ENCODE assay signal across 25 cellular contexts in the genomic region with DNA sequence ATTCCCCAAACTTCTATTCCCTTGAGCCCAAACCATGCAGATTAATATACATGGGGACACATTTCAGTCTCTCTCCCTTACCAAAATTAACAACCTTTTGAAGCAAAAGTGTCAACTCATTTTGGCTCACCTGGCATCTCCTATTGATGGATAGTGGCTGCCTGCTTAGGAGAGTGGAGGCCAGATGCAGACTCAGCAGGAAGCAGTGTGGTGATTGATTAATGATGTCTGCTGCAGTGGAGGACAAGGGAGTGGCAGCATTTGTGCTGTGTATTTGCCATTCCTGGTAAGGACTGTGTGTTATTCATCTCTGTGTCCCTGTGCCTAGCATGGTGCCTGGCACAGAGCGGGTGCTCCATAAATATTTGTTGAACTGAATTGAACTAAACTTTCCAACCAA.
"Had no signal": no experiment of that assay in that cellular context is flagged by ENCODE, and none has a peak within 500 bp of the region (broad histone marks: within the 10 kb centered on the region; RNA-seq: fewer than 3 reads in every experiment).

No MANE protein-coding gene starts in this region.

- DNase-seq: dermis blood vessel endothelial cell; dorsolateral prefrontal cortex; effector CD4-positive, alpha-beta T cell; effector memory CD4-positive, alpha-beta T cell; foreskin keratinocyte; heart left ventricle; hypothalamus; immature natural killer cell; islet precursor cell; kidney; kidney glomerular epithelial cell; left colon; left lung; left ventricle myocardium superior; lower lobe of right lung; mesenchymal stem cell; mucosa of descending colon; naive B cell; naive thymus-derived CD8-positive, alpha-beta T cell had no signal

- H3K4me1 Mint-ChIP-seq: immature natural killer cell; mesothelial cell of epicardium; naive B cell; naive thymus-derived CD8-positive, alpha-beta T cell had no signal

- H3K79me2 ChIP-seq: hepatocyte had no signal

- H3K4me2 ChIP-seq: hepatocyte had no signal

- H3K36me3 Mint-ChIP-seq: immature natural killer cell, mesothelial cell of epicardium, naive B cell had no signal

- H3K36me3 ChIP-seq: esophagus muscularis mucosa, gastroesophageal sphincter, heart left ventricle, left lung, lower lobe of right lung had no signal

- FAIRE-seq: endothelial cell of umbilical vein had no signal

- H3K4me1 ChIP-seq: esophagus muscularis mucosa, foreskin keratinocyte, gastroesophageal sphincter, heart left ventricle, left lung, lower lobe of right lung had no signal

- H2AFZ ChIP-seq: hepatocyte had no signal

- H3K4me3 Mint-ChIP-seq: immature natural killer cell; mesothelial cell of epicardium; naive B cell; naive thymus-derived CD8-positive, alpha-beta T cell had no signal

- H3K27me3 Mint-ChIP-seq: naive B cell; naive thymus-derived CD8-positive, alpha-beta T cell had no signal

- ATAC-seq: foreskin keratinocyte; gastroesophageal sphincter; heart left ventricle; left colon; left lung; left ventricle myocardium superior; lower lobe of right lung; mucosa of descending colon; naive thymus-derived CD8-positive, alpha-beta T cell had no signal

- H3K27ac Mint-ChIP-seq: immature natural killer cell; mesothelial cell of epicardium; naive B cell; naive thymus-derived CD8-positive, alpha-beta T cell had no signal

- H3K27ac ChIP-seq: coronary artery, dorsolateral prefrontal cortex, esophagus muscularis mucosa, foreskin keratinocyte, gastroesophageal sphincter, heart left ventricle, hepatocyte, left lung, lower lobe of right lung had no signal

- H3K9me3 Mint-ChIP-seq: mesothelial cell of epicardium had no signal

- H3K27me3 ChIP-seq: dorsolateral prefrontal cortex, esophagus muscularis mucosa, foreskin keratinocyte, gastroesophageal sphincter, heart left ventricle, hepatocyte, left lung had no signal

- H3K4me3 ChIP-seq: coronary artery, dorsolateral prefrontal cortex, esophagus muscularis mucosa, gastroesophageal sphincter, heart left ventricle, hepatocyte, left lung, lower lobe of right lung, mucosa of descending colon had no signal

- H3K9me3 ChIP-seq: esophagus muscularis mucosa, gastroesophageal sphincter, heart left ventricle, left lung, lower lobe of right lung, mucosa of descending colon had no signal
